17 cellular contexts compared by ENCODE assay signal in the genomic region with DNA sequence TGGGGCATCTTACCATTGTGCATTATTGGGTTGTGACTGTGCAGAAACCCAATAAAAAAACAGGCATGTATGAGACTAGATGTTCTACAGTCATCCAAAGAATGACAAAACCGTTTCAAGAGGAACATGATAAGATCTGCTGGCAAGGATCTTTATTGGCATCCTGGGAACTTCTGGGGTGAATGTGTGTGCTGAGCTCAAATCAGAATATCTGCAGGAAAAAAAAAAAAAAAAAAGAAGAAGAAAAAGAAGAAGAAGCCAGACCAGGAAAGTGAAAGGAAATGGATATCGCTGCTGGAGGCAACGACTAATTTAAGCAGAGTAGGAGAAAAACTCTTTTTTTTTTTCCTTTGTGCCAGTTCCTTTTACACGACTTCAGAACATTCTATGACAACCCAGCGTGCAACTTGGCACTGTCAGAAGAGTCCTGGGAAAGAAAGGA.
DNase-seq lines count a peak whose midpoint lies in the region; ATAC-seq and TF ChIP-seq lines count a peak whose summit lies in the region.
"Had no signal": no experiment of that assay in that cellular context is flagged by ENCODE, and none has a peak within 500 bp of the region (broad histone marks: within the 10 kb centered on the region; RNA-seq: fewer than 3 reads in every experiment).

No MANE protein-coding gene starts in this region.

- TF ChIP-seq CTCF in Panc1 (IDR thresholded peaks at IDR 0.05) (no peak), prostate gland (IDR thresholded peaks at IDR 0.05) (no peak), BE2C (IDR thresholded peaks at IDR 0.05; ENCODE audit: low read depth, low read length) (no peak)

- H3K27me3 Mint-ChIP-seq in activated naive CD4-positive, alpha-beta T cell treated with anti-CD3 and anti-CD28 coated beads, Interleukin-2, amount 10 ng/mL, durations not matched to agents 7 days and 5 days: no peaks in the 10 kb centered on the region

- CTCF ChIA-PET in Panc1 (lab: Charles Lee): no interaction called here
- CTCF ChIA-PET in activated naive CD4-positive, alpha-beta T cell treated with anti-CD3 and anti-CD28 coated beads, Interleukin-2, amount 10 ng/mL, durations not matched to agents 7 days and 5 days (lab: Charles Lee): no interaction called here

- no peaks in the 10 kb centered on the region for H3K27me3 ChIP-seq in Panc1 (ENCODE audit: control insufficient read depth, insufficient read depth, low read length)
- no peaks in the 10 kb centered on the region for H3K27me3 ChIP-seq in prostate gland (replicated peaks; ENCODE audit: insufficient read depth)
- H3K27me3 ChIP-seq in BE2C: no peaks in the 10 kb centered on the region

- no peak overlapping the region for H3K27ac ChIP-seq in Panc1 (ENCODE audit: low read length)
- no peak overlapping the region for H3K27ac ChIP-seq in prostate gland
- H3K27ac ChIP-seq: coronary artery, psoas muscle had no signal

- no TSS peak for BruUV-seq in Panc1 (replicated peaks; lab: Mats Ljungman, UMichigan)

- peak; percentile 92 for DNase-seq in GM04503 (ENCODE audit: low read depth)
- DNase-seq in Panc1 (ENCODE audit: low read depth, low spot score): no peak
- DNase-seq in dermis blood vessel endothelial cell: peak; percentile 3
- DNase-seq in prostate gland (ENCODE audit: low spot score): peak; percentile 70
- no peak for DNase-seq in NCI-H1105 (lab: John Stamatoyannopoulos, UW)
- no peak for DNase-seq in activated naive CD4-positive, alpha-beta T cell treated with anti-CD3 and anti-CD28 coated beads, Interleukin-2, amount 10 ng/mL, durations not matched to agents 7 days and 5 days
- no peak for DNase-seq in SHP77 treated with DMSO at 0.1 percent for 48 hours (lab: John Stamatoyannopoulos, UW)
- no peak for DNase-seq in BE2C
- DNase-seq: activated CD4-positive, alpha-beta memory T cell treated with anti-CD3 and anti-CD28 coated beads for 36 hours; activated naive CD4-positive, alpha-beta T cell treated with Interleukin-2 at 50 U/mL for 16 hours; GOT3; NCI-H2081; psoas muscle; stimulated activated CD4-positive, alpha-beta T cell treated with anti-CD3 and anti-CD28 coated beads, Interleukin-2, amount 100 ng/mL, for 48 hours had no signal

- H3K4me1 Mint-ChIP-seq in activated naive CD4-positive, alpha-beta T cell treated with anti-CD3 and anti-CD28 coated beads, Interleukin-2, amount 10 ng/mL, durations not matched to agents 7 days and 5 days: no peaks in the 10 kb centered on the region

- WGBS in prostate gland: 0% methylated on average over 5 of the region's 5 CpGs

- H3K36me3 ChIP-seq in Panc1 (ENCODE audit: control insufficient read depth, insufficient read depth, low read length): no peaks in the 10 kb centered on the region
- H3K36me3 ChIP-seq in prostate gland: no peaks in the 10 kb centered on the region
- H3K36me3 ChIP-seq in BE2C: no peaks in the 10 kb centered on the region

- H3K9me3 ChIP-seq in Panc1 (ENCODE audit: control insufficient read depth, insufficient read depth, low read depth, low read length) (no peaks in the 10 kb centered on the region), prostate gland (no peaks in the 10 kb centered on the region), BE2C (peaks cover 2% of the 10 kb centered on the region; the same call in 1 of the 2 replicates)
- H3K9me3 ChIP-seq: psoas muscle had no signal

- TF ChIP-seq POLR2A in prostate gland (IDR thresholded peaks at IDR 0.05): no peak

- intact Hi-C loops in Panc1 (cut with micrococcal nuclease; ENCODE audit: unreplicated experiment) (no loop called here), prostate gland (cut with DNase I) (loop anchor here (10.0 kb wide), 1 partner anchor 197 kb away; no protein-coding TSS in a partner anchor)

- H3K36me3 Mint-ChIP-seq in activated naive CD4-positive, alpha-beta T cell treated with anti-CD3 and anti-CD28 coated beads, Interleukin-2, amount 10 ng/mL, durations not matched to agents 7 days and 5 days: no peaks in the 10 kb centered on the region
- H3K36me3 Mint-ChIP-seq: activated CD4-positive, alpha-beta memory T cell treated with anti-CD3 and anti-CD28 coated beads for 36 hours had no signal

- in situ Hi-C loops in Panc1 (cut with HindIII; ENCODE audit: low pct_unique_long_range_greater_than_20kb, low sequenced_read_pairs): no loop called here

- POLR2A ChIA-PET in Panc1 (lab: Charles Lee): no interaction called here

- H3K9me3 Mint-ChIP-seq in activated naive CD4-positive, alpha-beta T cell treated with anti-CD3 and anti-CD28 coated beads, Interleukin-2, amount 10 ng/mL, durations not matched to agents 7 days and 5 days: no peaks in the 10 kb centered on the region
- H3K9me3 Mint-ChIP-seq: stimulated activated naive CD8-positive, alpha-beta T cell treated with anti-CD3 and anti-CD28 coated beads, Interleukin-15, Interleukin-2, amounts not matched to agents 100 ng/mL and 50 ng/mL, for 24 hours had no signal

- no peak overlapping the region for H3K27ac Mint-ChIP-seq in activated naive CD4-positive, alpha-beta T cell treated with anti-CD3 and anti-CD28 coated beads, Interleukin-2, amount 10 ng/mL, durations not matched to agents 7 days and 5 days
- H3K27ac Mint-ChIP-seq: activated CD4-positive, alpha-beta memory T cell treated with anti-CD3 and anti-CD28 coated beads for 36 hours; stimulated activated naive CD8-positive, alpha-beta T cell treated with anti-CD3 and anti-CD28 coated beads, Interleukin-15, Interleukin-2, amounts not matched to agents 100 ng/mL and 50 ng/mL, for 24 hours; T-helper 1 cell treated with Interleukin-12 subunit alpha and Interleukin-12 subunit beta and Interleukin-4 antibody, amounts not matched to agents 30 μg/mL and 1 μg/mL, for 36 hours had no signal

- H3K4me3 ChIP-seq in Panc1 (ENCODE audit: low read depth in 2 of 2, low read length in 2 of 2) (peak overlapping the region; percentile 4 to 37; a peak in 3 of 4 replicates), prostate gland (peak overlapping the region in 1 of 2 donors; percentile 5), BE2C (ENCODE audit: low read depth, low read length) (no peak overlapping the region)
- H3K4me3 ChIP-seq: coronary artery, psoas muscle had no signal

- H3K4me3 Mint-ChIP-seq in activated naive CD4-positive, alpha-beta T cell treated with anti-CD3 and anti-CD28 coated beads, Interleukin-2, amount 10 ng/mL, durations not matched to agents 7 days and 5 days: no peak overlapping the region
- H3K4me3 Mint-ChIP-seq: activated CD4-positive, alpha-beta memory T cell treated with anti-CD3 and anti-CD28 coated beads for 36 hours; stimulated activated naive CD8-positive, alpha-beta T cell treated with anti-CD3 and anti-CD28 coated beads, Interleukin-15, Interleukin-2, amounts not matched to agents 100 ng/mL and 50 ng/mL, for 24 hours; T-helper 1 cell treated with Interleukin-12 subunit alpha and Interleukin-12 subunit beta and Interleukin-4 antibody, amounts not matched to agents 30 μg/mL and 1 μg/mL, for 36 hours had no signal

- ATAC-seq in Panc1: peak; percentile 66
- ATAC-seq: psoas muscle had no signal

- H3K4me1 ChIP-seq in Panc1 (ENCODE audit: control insufficient read depth, insufficient read depth, low read length): no peaks in the 10 kb centered on the region
- peaks cover 3% of the 10 kb centered on the region for H3K4me1 ChIP-seq in prostate gland (replicated peaks)
- no peaks in the 10 kb centered on the region for H3K4me1 ChIP-seq in BE2C
- H3K4me1 ChIP-seq: psoas muscle had no signal

Comparison
In these comparisons a context has a peak if more than half of its experiments do, and no peak if none do; other contexts are left out.
1. DNase-seq: peak in GM04503 (single experiment), dermis blood vessel endothelial cell (single experiment) and prostate gland (single experiment); none in Panc1 (single experiment), NCI-H1105 (single experiment), activated naive CD4-positive, alpha-beta T cell treated with anti-CD3 and anti-CD28 coated beads, Interleukin-2, amount 10 ng/mL, durations not matched to agents 7 days and 5 days (single experiment), SHP77 treated with DMSO at 0.1 percent for 48 hours (single experiment) and BE2C (single experiment).